ENCODE assay signal across 8 cellular contexts in genomic region chr15:92655178-92655995, GRCh38. TPM values are rescaled to one million over a fixed set of nuclear protein-coding genes. Genes with fewer than 3 reads are reported as not detected.
DNase-seq lines count a peak whose midpoint lies in the region; ATAC-seq and TF ChIP-seq lines count a peak whose summit lies in the region.

Gene FAM174B (minus strand): TSS chr15:92655775.

- H3K9me3 Mint-ChIP-seq in MCF 10A (ENCODE audit: unreplicated experiment): peaks cover 7% of the 10 kb centered on the region

- intact Hi-C loops in MCF 10A (cut with micrococcal nuclease): loop anchor here (10.0 kb wide), 1 partner anchor 51 kb away; no protein-coding TSS in a partner anchor

- TF ChIP-seq CTCF in HFF-Myc (IDR thresholded peaks at IDR 0.05; ENCODE audit: low read depth, low read length, missing control alignments) (no peak), MCF 10A (IDR thresholded peaks at IDR 0.05; ENCODE audit: unreplicated experiment) (no peak)

- POLR2A ChIA-PET in MCF 10A (lab: Yijun Ruan, JAX): no interaction called here

- H3K4me3 Mint-ChIP-seq in MCF 10A (ENCODE audit: unreplicated experiment): peak within 1 kb of the TSS; percentile 60

- no peaks in the 10 kb centered on the region for H3K36me3 Mint-ChIP-seq in MCF 10A (ENCODE audit: insufficient read depth, unreplicated experiment)

- DNase-seq in DMS 273 (lab: John Stamatoyannopoulos, UW; ENCODE audit: unreplicated experiment) (peak; percentile 73), DMS 273 treated with DMSO at 0.1 percent for 48 hours (lab: John Stamatoyannopoulos, UW) (no peak), HFF-Myc (ENCODE audit: extremely low read depth, low read depth) (no peak), RKO (ENCODE audit: low spot score) (peak; percentile 67), MCF 10A (ENCODE audit: unreplicated experiment) (no peak), kidney tubule cell (ENCODE audit: low spot score) (peak; percentile 69)
- peak; percentile 8 to 41 for DNase-seq in stimulated activated CD4-positive, alpha-beta T cell treated with anti-CD3 and anti-CD28 coated beads, Interleukin-1b, Interleukin-23, amount 100 ng/mL, for 4 hours (ENCODE audit: low read depth in 2 of 2)

- peaks cover 8% of the 10 kb centered on the region for H3K27me3 Mint-ChIP-seq in MCF 10A (ENCODE audit: insufficient read depth, unreplicated experiment)

- CTCF ChIA-PET in MCF 10A (lab: Yijun Ruan, JAX): interaction anchor here (0.6 to 1.0 kb wide), 3 partner anchors 56 to 1356 kb away, joined by 3 to 4 read pairs (median 3); no protein-coding TSS in a partner anchor

- no peak within 1 kb of the TSS for H3K27ac Mint-ChIP-seq in MCF 10A (ENCODE audit: low read depth, unreplicated experiment)

- BruUV-seq in MCF 10A (replicated peaks; lab: Mats Ljungman, UMichigan): no TSS peak

- peaks cover 4% of the 10 kb centered on the region for H3K4me1 Mint-ChIP-seq in MCF 10A (ENCODE audit: insufficient read depth, unreplicated experiment)

- H3K4me3 ChIP-seq in HFF-Myc (replicated peaks; ENCODE audit: low read depth, low read length): peak within 1 kb of the TSS; percentile 28

- ATAC-seq in HG02642 (IDR thresholded peaks at IDR 0.05; ENCODE audit: poor library complexity, unreplicated experiment): no peak

RNA-seq across cellular contexts. Expression of gene FAM174B, which starts in this region (rescaled TPM):
- 3.5 and 6.5 TPM in 2 replicates for total RNA-seq in MCF 10A (2022)

Comparison
In these comparisons a context has a peak if more than half of its experiments do, and no peak if none do; other contexts are left out.
1. DNase-seq: peak in DMS 273 (single experiment), RKO (single experiment), kidney tubule cell (single experiment) and stimulated activated CD4-positive, alpha-beta T cell treated with anti-CD3 and anti-CD28 coated beads, Interleukin-1b, Interleukin-23, amount 100 ng/mL, for 4 hours (2 of 2); none in DMS 273 treated with DMSO at 0.1 percent for 48 hours (single experiment), HFF-Myc (single experiment) and MCF 10A (single experiment).